Comparison of ENCODE assay signal across 26 cellular contexts in the genomic region with DNA sequence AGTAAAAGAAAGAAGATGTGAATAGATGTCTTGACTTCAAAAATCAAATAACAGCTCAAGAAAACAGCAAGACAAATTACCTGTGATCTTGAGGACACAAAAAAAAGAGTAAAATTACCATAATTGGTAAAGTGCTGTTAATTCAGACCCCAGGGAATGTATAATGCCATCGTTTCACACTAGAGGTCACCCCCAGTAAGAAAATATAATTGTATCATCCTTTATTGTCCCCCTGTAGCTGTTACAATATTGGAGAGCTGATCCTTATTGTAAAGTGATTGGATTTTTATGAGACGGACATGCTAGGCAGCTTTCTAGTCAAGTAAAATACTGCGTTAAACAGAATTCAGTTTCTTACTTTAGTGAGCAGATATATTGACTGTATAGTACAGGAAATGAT.
DNase-seq lines count a peak whose midpoint lies in the region; ATAC-seq and TF ChIP-seq lines count a peak whose summit lies in the region.
"Had no signal": no experiment of that assay in that cellular context is flagged by ENCODE, and none has a peak within 500 bp of the region (broad histone marks: within the 10 kb centered on the region; RNA-seq: fewer than 3 reads in every experiment).

No MANE protein-coding gene starts in this region.

- H3K27me3 Mint-ChIP-seq in MCF 10A (ENCODE audit: insufficient read depth, unreplicated experiment), result no peaks in the 10 kb centered on the region
- H3K27me3 Mint-ChIP-seq: activated CD4-positive, alpha-beta T cell treated with anti-CD3 and anti-CD28 coated beads, Interleukin-2, amount 10 ng/mL, durations not matched to agents 24 days and 14 days; activated CD8-positive, alpha-beta memory T cell treated with anti-CD3 and anti-CD28 coated beads, Interleukin-2, amount 10 ng/mL, durations not matched to agents 7 days and 5 days; activated naive CD8-positive, alpha-beta T cell had no signal

- TF ChIP-seq CTCF in MCF 10A (IDR thresholded peaks at IDR 0.05; ENCODE audit: unreplicated experiment), result peak; percentile 18
- TF ChIP-seq CTCF in breast epithelium (IDR thresholded peaks at IDR 0.05), result no peak
- TF ChIP-seq CTCF in psoas muscle (IDR thresholded peaks at IDR 0.05), result peak; percentile 6
- no peak for TF ChIP-seq CTCF in mucosa of descending colon (IDR thresholded peaks at IDR 0.05)

- H3K27ac ChIP-seq in breast epithelium (no peak overlapping the region), psoas muscle (no peak overlapping the region)
- H3K27ac ChIP-seq: BLaER1, heart right ventricle, sigmoid colon, SJSA1, upper lobe of left lung had no signal

- H3K9me3 Mint-ChIP-seq in MCF 10A (ENCODE audit: unreplicated experiment), result peaks cover 7% of the 10 kb centered on the region

- POLR2A ChIA-PET in MCF 10A (lab: Yijun Ruan, JAX), result interaction anchor here (1.0 kb wide), 1 partner anchor 201 kb away, joined by 3 read pairs; no protein-coding TSS in a partner anchor

- H3K4me3 ChIP-seq in breast epithelium (no peak overlapping the region), psoas muscle (no peak overlapping the region), mucosa of descending colon (no peak overlapping the region)
- H3K4me3 ChIP-seq: BLaER1, heart right ventricle, K562, sigmoid colon, SJSA1, upper lobe of left lung had no signal

- H3K36me3 ChIP-seq in breast epithelium, result no peaks in the 10 kb centered on the region
- no peaks in the 10 kb centered on the region for H3K36me3 ChIP-seq in psoas muscle (ENCODE audit: insufficient read depth in 1 of 2, low read depth in 1 of 2)
- no peaks in the 10 kb centered on the region for H3K36me3 ChIP-seq in mucosa of descending colon (ENCODE audit: low read depth)
- H3K36me3 ChIP-seq: BLaER1, heart right ventricle, sigmoid colon, SJSA1, upper lobe of left lung had no signal

- intact Hi-C loops in MCF 10A (cut with micrococcal nuclease) (loop anchor here (2.0 kb wide), 1 partner anchor 374 kb away; no protein-coding TSS in a partner anchor), breast epithelium (cut with DNase I; ENCODE audit: low total_unique reads) (no loop called here), psoas muscle (cut with DNase I) (no loop called here), mucosa of descending colon (cut with DNase I, micrococcal nuclease) (no loop called here)

- no peaks in the 10 kb centered on the region for H3K4me1 Mint-ChIP-seq in MCF 10A (ENCODE audit: insufficient read depth, unreplicated experiment)
- H3K4me1 Mint-ChIP-seq: activated CD4-positive, alpha-beta T cell treated with anti-CD3 and anti-CD28 coated beads, Interleukin-2, amount 10 ng/mL, durations not matched to agents 24 days and 14 days; activated CD8-positive, alpha-beta memory T cell treated with anti-CD3 and anti-CD28 coated beads, Interleukin-2, amount 10 ng/mL, durations not matched to agents 7 days and 5 days; neural crest cell had no signal

- H3K9me3 ChIP-seq in breast epithelium, result no peaks in the 10 kb centered on the region
- no peaks in the 10 kb centered on the region for H3K9me3 ChIP-seq in psoas muscle
- no peaks in the 10 kb centered on the region for H3K9me3 ChIP-seq in mucosa of descending colon
- H3K9me3 ChIP-seq: Caco-2, sigmoid colon, SJSA1, upper lobe of left lung had no signal

- BruUV-seq in MCF 10A (replicated peaks; lab: Mats Ljungman, UMichigan), result no TSS peak

- CTCF ChIA-PET in MCF 10A (lab: Yijun Ruan, JAX), result interaction anchor here (0.6 to 1.2 kb wide), 3 partner anchors 23 to 990 kb away, joined by 4 to 6 read pairs (median 5); no protein-coding TSS in a partner anchor

- no peak overlapping the region for H3K4me3 Mint-ChIP-seq in MCF 10A (ENCODE audit: unreplicated experiment)
- H3K4me3 Mint-ChIP-seq: activated CD4-positive, alpha-beta T cell treated with anti-CD3 and anti-CD28 coated beads, Interleukin-2, amount 10 ng/mL, durations not matched to agents 24 days and 14 days; activated CD8-positive, alpha-beta memory T cell treated with anti-CD3 and anti-CD28 coated beads, Interleukin-2, amount 10 ng/mL, durations not matched to agents 7 days and 5 days; activated naive CD8-positive, alpha-beta T cell; neural crest cell had no signal

- no peak overlapping the region for H3K27ac Mint-ChIP-seq in MCF 10A (ENCODE audit: low read depth, unreplicated experiment)
- H3K27ac Mint-ChIP-seq: activated CD4-positive, alpha-beta T cell treated with anti-CD3 and anti-CD28 coated beads, Interleukin-2, amount 10 ng/mL, durations not matched to agents 24 days and 14 days; activated CD8-positive, alpha-beta memory T cell treated with anti-CD3 and anti-CD28 coated beads, Interleukin-2, amount 10 ng/mL, durations not matched to agents 7 days and 5 days; activated naive CD8-positive, alpha-beta T cell had no signal

- ATAC-seq in psoas muscle (no peak), mucosa of descending colon (no peak)
- ATAC-seq: activated CD8-positive, alpha-beta memory T cell treated with anti-CD3 and anti-CD28 coated beads, Interleukin-2, amount 10 ng/mL, durations not matched to agents 7 days and 5 days; heart right ventricle; K562; left lobe of liver; Panc1 had no signal

- H3K36me3 Mint-ChIP-seq in MCF 10A (ENCODE audit: insufficient read depth, unreplicated experiment), result no peaks in the 10 kb centered on the region
- H3K36me3 Mint-ChIP-seq: activated CD8-positive, alpha-beta memory T cell treated with anti-CD3 and anti-CD28 coated beads, Interleukin-2, amount 10 ng/mL, durations not matched to agents 7 days and 5 days; activated naive CD8-positive, alpha-beta T cell had no signal

- H3K27me3 ChIP-seq in breast epithelium (no peaks in the 10 kb centered on the region), psoas muscle (ENCODE audit: insufficient read depth in 3 of 3, low read length in 2 of 3) (no peaks in the 10 kb centered on the region)
- H3K27me3 ChIP-seq: BLaER1, heart right ventricle, sigmoid colon, SJSA1, upper lobe of left lung had no signal

- peak; percentile 1 for DNase-seq in MCF 10A (ENCODE audit: unreplicated experiment)
- DNase-seq in breast epithelium (ENCODE audit: low spot score in 2 of 2), result no peak
- DNase-seq in NCI-H69 (lab: John Stamatoyannopoulos, UW), result peak; percentile 21
- DNase-seq in dermis blood vessel endothelial cell, result peak; percentile 46
- DNase-seq in psoas muscle, result no peak
- DNase-seq in NAMALWA (ENCODE audit: low spot score), result no peak
- no peak for DNase-seq in NOMO-1 treated with dmso at 0.1 percent for 144 hours (lab: John Stamatoyannopoulos, UW; ENCODE audit: unreplicated experiment)
- DNase-seq in mucosa of descending colon, result no peak
- DNase-seq: activated CD4-positive, alpha-beta T cell treated with anti-CD3 and anti-CD28 coated beads, Interleukin-2, amount 10 ng/mL, durations not matched to agents 24 days and 14 days; activated CD8-positive, alpha-beta memory T cell treated with anti-CD3 and anti-CD28 coated beads, Interleukin-2, amount 10 ng/mL, durations not matched to agents 7 days and 5 days; Caco-2; EL; heart right ventricle; MV-4-11; NCI-H187 treated with DMSO at 0.1 percent for 48 hours; NCI-H345; posterior cingulate gyrus; sigmoid colon; upper lobe of left lung had no signal

- H3K4me1 ChIP-seq in breast epithelium (no peaks in the 10 kb centered on the region), psoas muscle (no peaks in the 10 kb centered on the region), mucosa of descending colon (ENCODE audit: low read depth) (no peaks in the 10 kb centered on the region)
- H3K4me1 ChIP-seq: BLaER1, Caco-2, heart right ventricle, sigmoid colon, upper lobe of left lung had no signal

- no peak for TF ChIP-seq POLR2A in breast epithelium (IDR thresholded peaks at IDR 0.05)

- WGBS in psoas muscle, 3 donors, result 73 to 82% (median 78%) methylated on average over 3 of the region's 3 CpGs

Comparison
In these comparisons a context has a peak if more than half of its experiments do, and no peak if none do; other contexts are left out.
1. DNase-seq: peak in MCF 10A (single experiment), NCI-H69 (single experiment) and dermis blood vessel endothelial cell (single experiment); none in breast epithelium (0 of 2), psoas muscle (0 of 2), NAMALWA (single experiment), NOMO-1 treated with dmso at 0.1 percent for 144 hours (single experiment) and mucosa of descending colon (0 of 3).
2. CTCF ChIP-seq: peak in MCF 10A (single experiment) and psoas muscle (single experiment); none in breast epithelium (0 of 3) and mucosa of descending colon (single experiment).